In the genomic region with DNA sequence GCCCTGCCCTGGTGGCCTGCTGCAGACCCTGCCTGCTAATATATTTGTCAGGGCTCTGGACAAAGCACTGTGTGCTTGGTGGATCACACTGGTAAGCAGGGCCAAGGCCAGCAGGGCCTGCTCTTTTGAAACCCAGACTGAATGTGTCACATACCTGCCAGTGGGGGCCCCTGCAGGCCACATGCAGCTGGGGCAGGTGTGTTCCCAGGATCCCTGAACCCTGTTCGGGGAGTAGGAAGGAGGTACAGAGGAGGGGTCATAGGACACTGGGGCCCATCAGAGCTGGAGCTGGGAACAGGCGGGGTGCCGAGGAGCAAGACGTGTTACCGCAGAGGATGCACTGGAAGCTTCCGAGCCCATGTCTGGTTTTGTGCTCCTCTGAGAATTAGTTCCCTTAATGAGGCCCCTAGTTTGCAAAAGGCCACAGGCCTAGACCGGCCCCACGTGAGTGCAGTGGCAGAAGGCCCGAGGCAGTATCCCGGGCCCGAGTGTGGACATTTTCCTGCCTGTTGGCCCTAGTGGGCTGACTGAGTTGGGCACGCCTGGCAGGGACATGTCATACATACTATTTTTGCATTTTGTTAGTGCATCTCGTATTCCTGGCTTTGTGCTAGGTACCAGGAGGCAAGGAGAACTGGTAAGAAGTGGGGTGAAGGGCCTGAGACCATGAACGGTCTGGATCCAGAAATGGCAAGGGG, we compare ENCODE assay signal across 33 cellular contexts. TPM values are rescaled to one million over a fixed set of nuclear protein-coding genes. Genes with fewer than 3 reads are reported as not detected.
A peak's percentile ranks its signal among the peaks of the same experiment; 100 is the strongest.
DNase-seq lines count a peak whose midpoint lies in the region; ATAC-seq, FAIRE-seq and TF ChIP-seq lines count a peak whose summit lies in the region.
"Had no signal": no experiment of that assay in that cellular context is flagged by ENCODE, and none has a peak within 500 bp of the region (broad histone marks: within the 10 kb centered on the region; RNA-seq: fewer than 3 reads in every experiment).

No MANE protein-coding gene starts in this region.

- dilution Hi-C loops in keratinocyte (cut with MboI; ENCODE audit: extremely low pct_ligation_motif_present, low sequenced_read_pairs) = no loop called here

- intact Hi-C loops in left cardiac atrium (cut with DNase I) (no loop called here), aorta (cut with DNase I) (no loop called here)

- H4K20me1 ChIP-seq in keratinocyte (ENCODE audit: control insufficient read depth, extremely low read depth, insufficient read depth, low read length) = no peaks in the 10 kb centered on the region

- H3K4me2 ChIP-seq in keratinocyte (ENCODE audit: control insufficient read depth, extremely low read depth, insufficient read depth, low read depth, low read length) = no peak overlapping the region
- H3K4me2 ChIP-seq: BLaER1, KMS-11, neural progenitor cell had no signal

- no peaks in the 10 kb centered on the region for H3K9me1 ChIP-seq in keratinocyte (ENCODE audit: control insufficient read depth, extremely low read depth, insufficient read depth, low read length)

- no peak overlapping the region for H2AFZ ChIP-seq in keratinocyte (ENCODE audit: control insufficient read depth, low read length)
- H2AFZ ChIP-seq: neural progenitor cell had no signal

- DNase-seq in left cardiac atrium = peak; percentile 8
- no peak for DNase-seq in right atrium auricular region (ENCODE audit: low spot score)
- no peak for DNase-seq in WTC11 (ENCODE audit: low spot score)
- DNase-seq in keratinocyte (ENCODE audit: low read depth, low spot score) = no peak
- DNase-seq in aorta = peak; percentile 26 to 41
- DNase-seq in T-helper 9 cell = no peak
- DNase-seq in NCI-H1436 (lab: John Stamatoyannopoulos, UW) = no peak
- DNase-seq: activated gamma-delta T cell treated with Interleukin-2 at 50 U/mL for 16 hours; activated T-cell treated with anti-CD3 and anti-CD28 coated beads, Interleukin-2, amount 50 U/mL, for 1 hour; colonic mucosa; COR-L47; DND-41; effector memory CD4-positive, alpha-beta T cell; gastrocnemius medialis; HFFc6; NCI-H2171; NCI-H524; Peyer's patch; T-helper 1 cell had no signal

- peaks cover 13% of the 10 kb centered on the region for H3K36me3 ChIP-seq in right atrium auricular region
- no peaks in the 10 kb centered on the region for H3K36me3 ChIP-seq in keratinocyte (ENCODE audit: control insufficient read depth in 2 of 2, extremely low read depth in 1 of 2, insufficient read depth in 2 of 2, low read length in 2 of 2)
- H3K36me3 ChIP-seq in aorta (ENCODE audit: control insufficient read depth in 1 of 2, insufficient read depth in 2 of 2, low read length in 1 of 2) = no peaks in the 10 kb centered on the region
- H3K36me3 ChIP-seq: colonic mucosa, gastrocnemius medialis, neural progenitor cell, Peyer's patch, SJSA1 had no signal

- CTCF ChIA-PET in WTC11 (lab: Charles Lee) = interaction anchor here (0.7 to 2.1 kb wide), 5 partner anchors 12 to 201 kb away, joined by 3 to 6 read pairs (median 4); a partner anchor contains a TSS

- no peak overlapping the region for H3K4me3 ChIP-seq in right atrium auricular region
- no peak overlapping the region for H3K4me3 ChIP-seq in keratinocyte (ENCODE audit: control insufficient read depth in 2 of 3, extremely low read depth in 1 of 3, insufficient read depth in 2 of 3, low read depth in 1 of 3, low read length in 3 of 3)
- H3K4me3 ChIP-seq in aorta (ENCODE audit: low read length in 2 of 2) = no peak overlapping the region
- H3K4me3 ChIP-seq: BLaER1, colonic mucosa, esophagus muscularis mucosa, gastrocnemius medialis, lung, neural progenitor cell, Peyer's patch, SJSA1, skin epidermis had no signal

- H3K9ac ChIP-seq in keratinocyte (ENCODE audit: control insufficient read depth, extremely low read depth, insufficient read depth, low read length) = no peak overlapping the region
- H3K9ac ChIP-seq: BLaER1, KMS-11, neural progenitor cell had no signal

- H3K4me3 Mint-ChIP-seq in WTC11 = no peak overlapping the region
- H3K4me3 Mint-ChIP-seq: brain, HFFc6, neural progenitor cell had no signal

- no peak for TF ChIP-seq CTCF in right atrium auricular region (IDR thresholded peaks at IDR 0.05)
- no peak for TF ChIP-seq CTCF in WTC11 (IDR thresholded peaks at IDR 0.05)
- peak in 2 of 3 experiments; percentile 10 to 12 for TF ChIP-seq CTCF in keratinocyte (optimal IDR thresholded peaks at IDR 0.05 in 1 of 3, IDR thresholded peaks at IDR 0.05 in 1 of 3, conservative IDR thresholded peaks at IDR 0.05 in 1 of 3; ENCODE audit: extremely low read depth in 1 of 3, insufficient read depth in 2 of 3, low read length in 3 of 3)

- WGBS in aorta, 2 donors = 93% methylated on average over 14 of the region's 14 CpGs

- no peaks in the 10 kb centered on the region for H3K79me2 ChIP-seq in keratinocyte (ENCODE audit: control insufficient read depth, insufficient read depth, low read length)

- FAIRE-seq in keratinocyte (lab: Jason Lieb, UNC) = no peak
- FAIRE-seq: GM12892, islet of Langerhans, urothelium cell line had no signal

- H3K27me3 ChIP-seq in right atrium auricular region = peaks cover 0 to 10% of the 10 kb centered on the region in 2 donors
- peaks cover 2% of the 10 kb centered on the region for H3K27me3 ChIP-seq in keratinocyte (ENCODE audit: control insufficient read depth, extremely low read depth, insufficient read depth, low read length)
- no peaks in the 10 kb centered on the region for H3K27me3 ChIP-seq in aorta (ENCODE audit: control insufficient read depth in 1 of 2, insufficient read depth in 2 of 2, low read length in 1 of 2)
- H3K27me3 ChIP-seq: BLaER1, colonic mucosa, Peyer's patch had no signal

- ATAC-seq in left cardiac atrium (no peak), WTC11 (peak; percentile 57), aorta (ENCODE audit: low FRiP score) (no peak), HG03378 (IDR thresholded peaks at IDR 0.05; ENCODE audit: unreplicated experiment) (no peak)
- ATAC-seq: gastrocnemius medialis had no signal

- H3K4me1 ChIP-seq in right atrium auricular region (peaks cover 0 to 28% of the 10 kb centered on the region in 2 donors), keratinocyte (ENCODE audit: control insufficient read depth, extremely low read depth, insufficient read depth, low read length) (peaks cover 4% of the 10 kb centered on the region), aorta (ENCODE audit: control insufficient read depth in 1 of 2, insufficient read depth in 2 of 2, low read length in 2 of 2) (no peaks in the 10 kb centered on the region)
- H3K4me1 ChIP-seq: neural progenitor cell had no signal

- H3K36me3 Mint-ChIP-seq in WTC11 = no peaks in the 10 kb centered on the region

- H3K4me1 Mint-ChIP-seq in WTC11 = peaks cover 4% of the 10 kb centered on the region

- H3K27ac ChIP-seq in right atrium auricular region (no peak overlapping the region), keratinocyte (ENCODE audit: control insufficient read depth, insufficient read depth, low read length) (no peak overlapping the region), aorta (ENCODE audit: low read depth in 1 of 2, low read length in 2 of 2) (no peak overlapping the region)
- H3K27ac ChIP-seq: BLaER1, colonic mucosa, esophagus muscularis mucosa, gastrocnemius medialis, KMS-11, neural progenitor cell, Peyer's patch, SJSA1, skin epidermis had no signal

- POLR2A ChIA-PET in WTC11 (lab: Charles Lee) = no interaction called here

- peaks cover 42% of the 10 kb centered on the region for H3K27me3 Mint-ChIP-seq in WTC11 (ENCODE audit: low read depth)

- H3K9me3 ChIP-seq in right atrium auricular region (no peaks in the 10 kb centered on the region), keratinocyte (ENCODE audit: control insufficient read depth, low read depth, low read length) (no peaks in the 10 kb centered on the region), aorta (ENCODE audit: control insufficient read depth, low read length) (no peaks in the 10 kb centered on the region)
- H3K9me3 ChIP-seq: BLaER1, colonic mucosa, esophagus muscularis mucosa, gastrocnemius medialis, Peyer's patch, SJSA1 had no signal

- H3K9me3 Mint-ChIP-seq in WTC11 = no peaks in the 10 kb centered on the region
- H3K9me3 Mint-ChIP-seq: brain, HFFc6 had no signal

- H3K27ac Mint-ChIP-seq in WTC11 = no peak overlapping the region
- H3K27ac Mint-ChIP-seq: HFFc6, progenitor cell of endocrine pancreas had no signal

RNA-seq across cellular contexts. Expression of a gene that starts 11.2 kb away (rescaled TPM):
- total RNA-seq in left cardiac atrium (1 to 10 TPM in 1 of 2 donors, not detected in 1; 1.5 TPM), right atrium auricular region (under 1 TPM in 1 of 2 donors, not detected in 1; 0.39 TPM), WTC11 (2021) (0.18 to 0.55 TPM (median 0.46 TPM) in 3 replicates), aorta (1 to 10 TPM; 1.6 to 1.8 TPM)
- polyA plus RNA-seq in keratinocyte (not detected in 3 replicates), aorta (not detected)
- polyA plus RNA-seq in keratinocyte (2011; ENCODE audit: low read depth) = not detected
- polyA plus RNA-seq in keratinocyte (2011; cell fraction: cytosol; rRNA removed) = not detected in 2 replicates
- not detected in 2 replicates for polyA plus RNA-seq in keratinocyte (2011; cell fraction: nucleus; rRNA removed)
- 0.18 TPM in 1 of 2 replicates, not detected in the other for polyA plus RNA-seq in keratinocyte (2012; ENCODE audit: low replicate concordance)
- polyA minus RNA-seq in keratinocyte = not detected in 3 replicates
- not detected for polyA minus RNA-seq in keratinocyte (2011; cell fraction: cytosol; rRNA and poly(A)+ RNA removed)
- not detected in 2 replicates for polyA minus RNA-seq in keratinocyte (2011; cell fraction: nucleus; rRNA and poly(A)+ RNA removed)
- total RNA-seq: gastrocnemius medialis, HFFc6, HT-29, Peyer's patch, progenitor cell of endocrine pancreas, SJSA1 had no signal

RNA-seq across cellular contexts. Expression of a gene that starts 54.2 kb away (rescaled TPM):
- total RNA-seq in left cardiac atrium = 10 to 100 TPM; 19.5 to 34.1 TPM
- 10 to 100 TPM in 1 of 2 donors, 1 to 10 TPM in 1; 8.2 to 12.3 TPM for total RNA-seq in right atrium auricular region
- total RNA-seq in WTC11 (2021) = 9.6 to 10.5 TPM (median 9.7 TPM) in 3 replicates
- 1.00 to 1.8 TPM (median 1.6 TPM) in 3 replicates for polyA plus RNA-seq in keratinocyte
- 0.60 TPM for polyA plus RNA-seq in keratinocyte (2011; ENCODE audit: low read depth)
- polyA plus RNA-seq in keratinocyte (2011; cell fraction: cytosol; rRNA removed) = 0.69 and 2.0 TPM in 2 replicates
- polyA plus RNA-seq in keratinocyte (2011; cell fraction: nucleus; rRNA removed) = 3.9 and 7.2 TPM in 2 replicates
- 0.93 and 3.8 TPM in 2 replicates for polyA plus RNA-seq in keratinocyte (2012; ENCODE audit: low replicate concordance)
- 1.0 to 4.2 TPM (median 1.3 TPM) in 3 replicates for polyA minus RNA-seq in keratinocyte
- polyA minus RNA-seq in keratinocyte (2011; cell fraction: cytosol; rRNA and poly(A)+ RNA removed) = 3.6 TPM
- 3.8 and 4.0 TPM in 2 replicates for polyA minus RNA-seq in keratinocyte (2011; cell fraction: nucleus; rRNA and poly(A)+ RNA removed)
- total RNA-seq in aorta = 10 to 100 TPM; 48.6 to 62.9 TPM
- 1 to 10 TPM in 1 of 2 donors, under 1 TPM in 1; 0.63 to 3.2 TPM for polyA plus RNA-seq in aorta
- total RNA-seq: HT-29 had no signal

RNA-seq across cellular contexts. Expression of a gene that starts 56.6 kb away (rescaled TPM):
- total RNA-seq in left cardiac atrium (10 to 100 TPM; 10.2 to 11.0 TPM), right atrium auricular region (1 to 10 TPM; 4.3 to 9.9 TPM), WTC11 (2021) (22.4 to 24.0 TPM (median 23.2 TPM) in 3 replicates), aorta (10 to 100 TPM; 15.7 to 28.0 TPM)
- polyA plus RNA-seq in keratinocyte (29.8 to 38.1 TPM (median 30.7 TPM) in 3 replicates), aorta (10 to 100 TPM; 11.1 to 27.6 TPM)
- 11.9 TPM for polyA plus RNA-seq in keratinocyte (2011; ENCODE audit: low read depth)
- polyA plus RNA-seq in keratinocyte (2011; cell fraction: cytosol; rRNA removed) = 22.5 and 28.1 TPM in 2 replicates
- polyA plus RNA-seq in keratinocyte (2011; cell fraction: nucleus; rRNA removed) = 80.0 and 87.1 TPM in 2 replicates
- 15.1 and 19.5 TPM in 2 replicates for polyA plus RNA-seq in keratinocyte (2012; ENCODE audit: low replicate concordance)
- 27.2 to 35.0 TPM (median 32.8 TPM) in 3 replicates for polyA minus RNA-seq in keratinocyte
- polyA minus RNA-seq in keratinocyte (2011; cell fraction: cytosol; rRNA and poly(A)+ RNA removed) = 16.3 TPM
- 11.3 and 14.7 TPM in 2 replicates for polyA minus RNA-seq in keratinocyte (2011; cell fraction: nucleus; rRNA and poly(A)+ RNA removed)

Comparison
In these comparisons a context has a peak if more than half of its experiments do, and no peak if none do; other contexts are left out.
1. DNase-seq: peak in left cardiac atrium (single experiment) and aorta (2 of 2); none in right atrium auricular region (single experiment), WTC11 (single experiment), keratinocyte (single experiment), T-helper 9 cell (single experiment) and NCI-H1436 (single experiment).
2. CTCF ChIP-seq: peak in keratinocyte (2 of 3); none in right atrium auricular region (0 of 2) and WTC11 (single experiment).